1 cellular context compared by ENCODE assay signal in the genomic region with DNA sequence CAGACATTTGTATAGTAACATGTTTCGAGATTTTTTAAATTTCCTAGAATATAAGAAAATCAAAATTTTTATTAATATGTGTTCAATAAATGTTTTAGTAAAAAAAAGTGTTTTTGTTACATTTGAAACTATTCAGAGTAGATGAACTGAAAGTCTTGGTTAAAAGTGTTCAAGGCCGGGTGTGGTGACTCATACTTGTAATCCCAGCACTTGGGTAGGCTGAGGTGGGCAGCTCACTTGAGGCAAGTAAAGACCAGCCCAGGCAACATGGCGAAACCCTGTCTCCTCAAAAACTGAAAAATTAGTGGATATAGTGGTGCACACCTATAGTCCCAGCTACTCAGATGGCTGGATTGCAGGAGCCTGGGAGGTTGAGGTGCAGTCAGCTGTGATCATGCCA.
TF ChIP-seq lines count a peak whose summit lies in the region.

No MANE protein-coding gene starts in this region.

TF ChIP-seq in HepG2, 621 proteins besides CTCF, POLR2A, EP300 and RAD21:
- TF ChIP-seq FOSL2 (CRISPR knock-in tag; IDR thresholded peaks at IDR 0.05) (0 out of 2 replicates have a peak, but pooled peaks have one; percentile 18), RBM22 (optimal IDR thresholded peaks at IDR 0.05; ENCODE audit: low read length) (peak; percentile 14), SPEN (CRISPR knock-in tag; IDR thresholded peaks at IDR 0.05; ENCODE audit: low read depth) (no peak)
